In genomic region chr10:124565565-124566221, GRCh38 we compare ENCODE assay signal across 8 cellular contexts.
A peak's percentile ranks its signal among the peaks of the same experiment; 100 is the strongest.
DNase-seq lines count a peak whose midpoint lies in the region; ATAC-seq and TF ChIP-seq lines count a peak whose summit lies in the region.

No MANE protein-coding gene starts in this region.

- no peak overlapping the region for H3K4me3 Mint-ChIP-seq in memory B cell
- no peak overlapping the region for H3K4me3 Mint-ChIP-seq in activated T-cell treated with anti-CD3 and anti-CD28 coated beads, Interleukin-2, amount 50 U/mL, for 72 hours

- H3K4me3 ChIP-seq in brain microvascular endothelial cell (ENCODE audit: low read depth, low read length), result no peak overlapping the region
- H3K4me3 ChIP-seq in coronary artery, result no peak overlapping the region

- peak; percentile 57 for ATAC-seq in memory B cell (ENCODE audit: low read depth)
- ATAC-seq in HG02759 (IDR thresholded peaks at IDR 0.05; ENCODE audit: unreplicated experiment), result no peak
- no peak for ATAC-seq in activated T-cell treated with anti-CD3 and anti-CD28 coated beads, Interleukin-2, amount 50 U/mL, for 72 hours (replicated peaks in 1 of 2)

- H3K36me3 ChIP-seq in brain microvascular endothelial cell (replicated peaks), result no peaks in the 10 kb centered on the region

- H3K27ac Mint-ChIP-seq in memory B cell, result no peak overlapping the region
- no peak overlapping the region for H3K27ac Mint-ChIP-seq in activated T-cell treated with anti-CD3 and anti-CD28 coated beads, Interleukin-2, amount 50 U/mL, for 72 hours

- peaks cover 4% of the 10 kb centered on the region for H3K27me3 ChIP-seq in brain microvascular endothelial cell (replicated peaks)

- peaks cover 19% of the 10 kb centered on the region for H3K4me1 Mint-ChIP-seq in memory B cell
- no peaks in the 10 kb centered on the region for H3K4me1 Mint-ChIP-seq in activated T-cell treated with anti-CD3 and anti-CD28 coated beads, Interleukin-2, amount 50 U/mL, for 72 hours (ENCODE audit: low read depth)

- peak; percentile 74 for TF ChIP-seq CTCF in brain microvascular endothelial cell (IDR thresholded peaks at IDR 0.05; ENCODE audit: low read depth, low read length, missing control alignments)
- TF ChIP-seq CTCF in coronary artery (IDR thresholded peaks at IDR 0.05), result no peak

- H3K27me3 Mint-ChIP-seq in memory B cell, result no peaks in the 10 kb centered on the region
- no peaks in the 10 kb centered on the region for H3K27me3 Mint-ChIP-seq in activated T-cell treated with anti-CD3 and anti-CD28 coated beads, Interleukin-2, amount 50 U/mL, for 72 hours (ENCODE audit: low read depth)

- DNase-seq in D341Med (ENCODE audit: low spot score) (peak; percentile 58), M059J (ENCODE audit: low read depth) (peak; percentile 4), brain microvascular endothelial cell (no peak), memory B cell (ENCODE audit: low spot score in 2 of 2) (no peak), medulla oblongata (ENCODE audit: extremely low spot score) (no peak), coronary artery (ENCODE audit: low spot score) (no peak)
- no peak for DNase-seq in activated T-cell treated with anti-CD3 and anti-CD28 coated beads, Interleukin-2, amount 50 U/mL, for 72 hours

- H3K36me3 Mint-ChIP-seq in memory B cell, result peaks cover 8% of the 10 kb centered on the region
- H3K36me3 Mint-ChIP-seq in activated T-cell treated with anti-CD3 and anti-CD28 coated beads, Interleukin-2, amount 50 U/mL, for 72 hours (ENCODE audit: insufficient read depth in 2 of 2), result peaks cover 4 to 5% of the 10 kb centered on the region in 2 donors

- in situ Hi-C loops in brain microvascular endothelial cell (cut with HindIII; ENCODE audit: low pct_ligation_motif_present, low sequenced_read_pairs), result no loop called here

- H3K9me3 Mint-ChIP-seq in memory B cell, result peaks cover 4% of the 10 kb centered on the region
- H3K9me3 Mint-ChIP-seq in activated T-cell treated with anti-CD3 and anti-CD28 coated beads, Interleukin-2, amount 50 U/mL, for 72 hours, result peaks cover 2 to 4% of the 10 kb centered on the region in 2 donors

- no peak overlapping the region for H3K27ac ChIP-seq in brain microvascular endothelial cell
- H3K27ac ChIP-seq in coronary artery, result no peak overlapping the region

Comparison
In these comparisons a context has a peak if more than half of its experiments do, and no peak if none do; other contexts are left out.
1. DNase-seq: peak in D341Med (single experiment) and M059J (single experiment); none in brain microvascular endothelial cell (single experiment), memory B cell (0 of 2), medulla oblongata (single experiment), coronary artery (single experiment) and activated T-cell treated with anti-CD3 and anti-CD28 coated beads, Interleukin-2, amount 50 U/mL, for 72 hours (0 of 2).